In genomic region chr5:139787568-139788293, GRCh38 we compare ENCODE assay signal across 8 cellular contexts. TPM values are rescaled to one million over a fixed set of nuclear protein-coding genes. Genes with fewer than 3 reads are reported as not detected.
DNase-seq lines count a peak whose midpoint lies in the region; ATAC-seq and TF ChIP-seq lines count a peak whose summit lies in the region.

No MANE protein-coding gene starts in this region.

- H3K9me2 ChIP-seq in HCT116 (ENCODE audit: insufficient read depth): no peaks in the 10 kb centered on the region

- H3K36me3 ChIP-seq in HCT116 (ENCODE audit: control insufficient read depth in 1 of 2, insufficient read depth in 2 of 2, low read length in 2 of 2): no peaks in the 10 kb centered on the region
- H3K36me3 ChIP-seq in left ventricle myocardium inferior: no peaks in the 10 kb centered on the region
- no peaks in the 10 kb centered on the region for H3K36me3 ChIP-seq in prostate gland
- no peaks in the 10 kb centered on the region for H3K36me3 ChIP-seq in upper lobe of right lung

- no peaks in the 10 kb centered on the region for H3K27me3 ChIP-seq in HCT116 (ENCODE audit: insufficient read depth, low read length)
- H3K27me3 ChIP-seq in left ventricle myocardium inferior (ENCODE audit: low read depth): no peaks in the 10 kb centered on the region
- no peaks in the 10 kb centered on the region for H3K27me3 ChIP-seq in prostate gland (replicated peaks; ENCODE audit: insufficient read depth)
- peaks cover 15% of the 10 kb centered on the region for H3K27me3 ChIP-seq in upper lobe of right lung

- H3K9me3 ChIP-seq in HCT116 (ENCODE audit: control insufficient read depth in 1 of 2, insufficient read depth in 1 of 2, low read depth in 1 of 2, low read length in 2 of 2) (no peaks in the 10 kb centered on the region), left ventricle myocardium inferior (replicated peaks) (no peaks in the 10 kb centered on the region), prostate gland (no peaks in the 10 kb centered on the region), upper lobe of right lung (no peaks in the 10 kb centered on the region)

- intact Hi-C loops in HCT116 (cut with micrococcal nuclease): loop anchor here (1.0 kb wide), 4 partner anchors 57 to 370 kb away; no protein-coding TSS in a partner anchor
- intact Hi-C loops in left ventricle myocardium inferior (cut with micrococcal nuclease): loop anchor here (2.0 to 5.0 kb wide), 2 partner anchors 80 to 181 kb away; no protein-coding TSS in a partner anchor
- intact Hi-C loops in prostate gland (cut with DNase I): loop anchor here (1.0 to 5.0 kb wide), 4 partner anchors 55 to 370 kb away; no protein-coding TSS in a partner anchor
- intact Hi-C loops in upper lobe of right lung (cut with DNase I): loop anchor here (2.0 to 5.0 kb wide), 2 partner anchors 80 to 181 kb away; no protein-coding TSS in a partner anchor

- peak; percentile 99 for TF ChIP-seq RAD21 in HCT116 (IDR thresholded peaks at IDR 0.05; ENCODE audit: low read depth)

- peak overlapping the region; percentile 95 for H2AFZ ChIP-seq in HCT116 (ENCODE audit: low read depth, low read length, poor library complexity, severe bottlenecking)

- peak overlapping the region; percentile 98 for H3K4me2 ChIP-seq in HCT116 (ENCODE audit: low read length)

- H3K9ac ChIP-seq in HCT116 (ENCODE audit: low read length): peak overlapping the region; percentile 62

- WGBS in prostate gland: under 1% methylated on average over 46 of the region's 57 CpGs

- H3K4me3 ChIP-seq in HCT116 (replicated peaks in 1 of 2; ENCODE audit: low read depth in 1 of 2, low read length in 2 of 2) (peak overlapping the region; percentile 58 to 63), left ventricle myocardium inferior (peak overlapping the region; percentile 83), prostate gland (peak overlapping the region; percentile 40 to 51), upper lobe of right lung (peak overlapping the region; percentile 74)

- no peaks in the 10 kb centered on the region for H4K20me1 ChIP-seq in HCT116 (ENCODE audit: insufficient read depth)

- in situ Hi-C loops in G401 (cut with HindIII; ENCODE audit: low sequenced_read_pairs): no loop called here

- peak overlapping the region; percentile 47; the same call in 1 of the 2 replicates for H3K27ac ChIP-seq in HCT116 (ENCODE audit: low read depth, low read length)
- peak overlapping the region; percentile 84 for H3K27ac ChIP-seq in left ventricle myocardium inferior (replicated peaks)
- peak overlapping the region; percentile 74 to 78 for H3K27ac ChIP-seq in prostate gland
- peak overlapping the region; percentile 51 for H3K27ac ChIP-seq in upper lobe of right lung

- TF ChIP-seq CTCF in HCT116 (IDR thresholded peaks at IDR 0.05 in 2 of 3, conservative IDR thresholded peaks at IDR 0.05 in 1 of 3; ENCODE audit: borderline replicate concordance in 1 of 3, insufficient read depth in 1 of 3, low read depth in 2 of 3, low read length in 2 of 3) (peak; percentile 86 to 99 (median 95)), left ventricle myocardium inferior (IDR thresholded peaks at IDR 0.05; ENCODE audit: borderline replicate concordance) (peak; percentile 82), prostate gland (IDR thresholded peaks at IDR 0.05) (peak; percentile 84 to 99 (median 96)), upper lobe of right lung (IDR thresholded peaks at IDR 0.05) (peak; percentile 91)

- peak; percentile 90 for DNase-seq in G401 (ENCODE audit: low spot score)
- DNase-seq in HCT116 (ENCODE audit: low read depth, low spot score): peak; percentile 54
- DNase-seq in MV-4-11 (lab: John Stamatoyannopoulos, UW): peak; percentile 64
- peak; percentile 68 for DNase-seq in T follicular helper cell (ENCODE audit: low read depth)
- DNase-seq in amniotic epithelial cell (ENCODE audit: low read depth): peak; percentile 45
- peak; percentile 90 for DNase-seq in left ventricle myocardium inferior
- peak; percentile 78 for DNase-seq in prostate gland (ENCODE audit: low spot score)
- peak; percentile 91 for DNase-seq in upper lobe of right lung

- H3K4me1 ChIP-seq in HCT116 (ENCODE audit: control insufficient read depth in 1 of 2, insufficient read depth in 2 of 2, low read length in 2 of 2) (peaks cover 3 to 10% of the 10 kb centered on the region in 2 experiments; a peak in 2 of 4 replicates), left ventricle myocardium inferior (peaks cover 19% of the 10 kb centered on the region), prostate gland (replicated peaks) (no peaks in the 10 kb centered on the region), upper lobe of right lung (peaks cover 4% of the 10 kb centered on the region)

- TF ChIP-seq POLR2A in HCT116 (IDR thresholded peaks at IDR 0.05; ENCODE audit: borderline replicate concordance, extremely low read depth, insufficient read depth, insufficient read length): no peak
- TF ChIP-seq POLR2A in prostate gland (IDR thresholded peaks at IDR 0.05): no peak

- BruUV-seq in HCT116 (replicated peaks; lab: Mats Ljungman, UMichigan): no TSS peak

- RAD21 ChIA-PET in HCT116 (lab: Charles Lee; ENCODE audit: low non-redundant PET in 1 of 2, low total read pairs in 2 of 2, uncharacterized antibody in 2 of 2, unreplicated experiment in 2 of 2): interaction anchor here (0.6 to 2.1 kb wide), 11 partner anchors 56 to 365 kb away, joined by 3 to 21 read pairs (median 3); partner anchors contain the start of gene NRG2 (in 1 of the 2)

- H3K79me2 ChIP-seq in HCT116 (ENCODE audit: insufficient read depth, low read length): no peaks in the 10 kb centered on the region

- CTCF ChIA-PET in HCT116 (lab: Charles Lee): interaction anchor here (0.7 to 4.2 kb wide), 24 partner anchors 9 to 571 kb away, joined by 3 to 181 read pairs (median 8); partner anchors contain the start of gene PSD2

- POLR2A ChIA-PET in HCT116 (lab: Charles Lee): interaction anchor here (0.7 to 1.3 kb wide), 3 partner anchors 12 to 418 kb away, joined by 4 to 10 read pairs (median 5); no protein-coding TSS in a partner anchor

- ATAC-seq in HCT116 (peak; percentile 90), upper lobe of right lung (peak; percentile 94)

TF ChIP-seq in HCT116, 20 proteins besides CTCF, POLR2A, EP300 and RAD21:
- TF ChIP-seq FOSL1 (IDR thresholded peaks at IDR 0.05; ENCODE audit: low read depth) (no peak), MAX (IDR thresholded peaks at IDR 0.05) (no peak), ATF3 (IDR thresholded peaks at IDR 0.05) (no peak), TCF7L2 (IDR thresholded peaks at IDR 0.05; ENCODE audit: borderline replicate concordance, extremely low read depth, insufficient read depth, insufficient read length) (no peak), EZH2 (IDR thresholded peaks at IDR 0.05) (no peak), POLR2AphosphoS5 (IDR thresholded peaks at IDR 0.05; ENCODE audit: low read depth, low read length) (no peak), SRF (IDR thresholded peaks at IDR 0.05; ENCODE audit: low read depth) (no peak), REST (IDR thresholded peaks at IDR 0.05; ENCODE audit: low read depth) (no peak), ELF1 (IDR thresholded peaks at IDR 0.05; ENCODE audit: borderline replicate concordance, low read depth) (no peak), ZNF274 (IDR thresholded peaks at IDR 0.05; ENCODE audit: low read depth, low read length) (no peak), ZFX (IDR thresholded peaks at IDR 0.05) (no peak), JUND (IDR thresholded peaks at IDR 0.05) (no peak), SP1 (IDR thresholded peaks at IDR 0.05; ENCODE audit: low read depth) (no peak)

RNA-seq across cellular contexts. Expression of gene PSD2, which starts 7.9 kb away (rescaled TPM):
- 0.31 and 2.0 TPM in 2 replicates for total RNA-seq in G401 (2014; rRNA removed; shearing (Covaris generic))
- total RNA-seq in HCT116 (2021; ENCODE audit: unreplicated experiment) (0.79 TPM), left ventricle myocardium inferior (not detected), prostate gland (under 1 TPM; 0.46 to 0.74 TPM), upper lobe of right lung (not detected)
- polyA plus RNA-seq in HCT116 (2012): 0.25 and 0.29 TPM in 2 replicates

Comparison
In these comparisons a context has a peak if more than half of its experiments do, and no peak if none do; other contexts are left out.
1. Peak in every context shown above with its lines: DNase-seq, ATAC-seq, H3K4me3 ChIP-seq and H3K27ac ChIP-seq.